In the genomic region with DNA sequence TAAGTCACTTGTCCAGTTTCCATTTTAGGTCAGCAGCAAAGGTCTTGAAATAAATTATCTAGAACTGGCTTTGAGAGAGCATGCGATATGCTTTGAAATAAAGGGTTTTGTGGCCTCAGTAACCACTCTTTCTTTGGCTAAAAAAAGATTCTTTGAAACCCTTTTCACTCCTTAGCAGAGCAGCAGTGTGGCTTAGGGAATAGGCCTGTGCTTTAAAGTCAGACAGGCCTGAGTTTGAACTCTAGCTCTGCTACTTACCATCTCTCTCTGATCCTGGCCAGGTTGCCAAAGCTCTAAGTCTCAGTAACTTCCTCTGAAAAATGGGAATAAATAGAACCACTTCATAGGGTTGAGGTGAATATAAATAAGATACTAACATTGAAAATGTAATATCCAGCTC, we compare ENCODE assay signal across 25 cellular contexts. TPM values are rescaled to one million over a fixed set of nuclear protein-coding genes. Genes with fewer than 3 reads are reported as not detected.
DNase-seq lines count a peak whose midpoint lies in the region; ATAC-seq, FAIRE-seq and TF ChIP-seq lines count a peak whose summit lies in the region.
"Had no signal": no experiment of that assay in that cellular context is flagged by ENCODE, and none has a peak within 500 bp of the region (broad histone marks: within the 10 kb centered on the region; RNA-seq: fewer than 3 reads in every experiment).

No MANE protein-coding gene starts in this region.

- intact Hi-C loops in Panc1 (cut with micrococcal nuclease; ENCODE audit: unreplicated experiment) (loop anchor here (2.0 to 10.0 kb wide), 3 partner anchors 436 to 878 kb away; no protein-coding TSS in a partner anchor), endothelial cell of umbilical vein (cut with micrococcal nuclease) (loop anchor here (2.0 to 5.0 kb wide), 2 partner anchors 228 to 875 kb away; no protein-coding TSS in a partner anchor), Calu3 (cut with micrococcal nuclease; ENCODE audit: unreplicated experiment) (loop anchor here (2.0 to 10.0 kb wide), 3 partner anchors 480 to 878 kb away; no protein-coding TSS in a partner anchor)

- no peaks in the 10 kb centered on the region for H3K4me1 Mint-ChIP-seq in Calu3 (ENCODE audit: low read depth, unreplicated experiment)

- H3K4me1 ChIP-seq in Panc1 (ENCODE audit: control insufficient read depth, insufficient read depth, low read length) (no peaks in the 10 kb centered on the region), endothelial cell of umbilical vein (ENCODE audit: control insufficient read depth, extremely low read depth, insufficient read depth, low read length) (peaks cover 3% of the 10 kb centered on the region), gastroesophageal sphincter (peaks cover 0 to 9% (median 0%) of the 10 kb centered on the region in 3 donors)

- H3K36me3 ChIP-seq in Panc1 (ENCODE audit: control insufficient read depth, insufficient read depth, low read length) (no peaks in the 10 kb centered on the region), endothelial cell of umbilical vein (ENCODE audit: control insufficient read depth in 2 of 2, extremely low read depth in 1 of 2, insufficient read depth in 2 of 2, low read length in 2 of 2) (no peaks in the 10 kb centered on the region), gastroesophageal sphincter (no peaks in the 10 kb centered on the region)
- H3K36me3 ChIP-seq: SJCRH30 had no signal

- H2AFZ ChIP-seq in endothelial cell of umbilical vein (ENCODE audit: low read depth, low read length), result peak overlapping the region; percentile 65

- dilution Hi-C loops in endothelial cell of umbilical vein (cut with MboI; ENCODE audit: extremely low pct_ligation_motif_present, low sequenced_read_pairs), result no loop called here

- H3K4me3 ChIP-seq in Panc1 (ENCODE audit: low read depth in 2 of 2, low read length in 2 of 2), result no peak overlapping the region
- no peak overlapping the region for H3K4me3 ChIP-seq in endothelial cell of umbilical vein (replicated peaks in 1 of 3; ENCODE audit: insufficient read depth in 1 of 3, low read depth in 1 of 3, low read length in 3 of 3)
- H3K4me3 ChIP-seq in gastroesophageal sphincter, result no peak overlapping the region
- H3K4me3 ChIP-seq: SJCRH30 had no signal

- H3K27me3 Mint-ChIP-seq in Calu3 (ENCODE audit: unreplicated experiment), result no peaks in the 10 kb centered on the region
- H3K27me3 Mint-ChIP-seq: IgD-negative memory B cell had no signal

- BruUV-seq in Panc1 (replicated peaks; lab: Mats Ljungman, UMichigan), result no TSS peak
- no TSS peak for BruUV-seq in endothelial cell of umbilical vein (replicated peaks; lab: Mats Ljungman, UMichigan)
- BruUV-seq in Calu3 (replicated peaks; lab: Mats Ljungman, UMichigan), result no TSS peak

- in situ Hi-C loops in Panc1 (cut with HindIII; ENCODE audit: low pct_unique_long_range_greater_than_20kb, low sequenced_read_pairs), result no loop called here

- no peaks in the 10 kb centered on the region for H3K79me2 ChIP-seq in endothelial cell of umbilical vein (ENCODE audit: control insufficient read depth, insufficient read depth, low read length)

- H3K9ac ChIP-seq in endothelial cell of umbilical vein (replicated peaks; ENCODE audit: extremely low read depth, insufficient read depth, low read length), result no peak overlapping the region

- no peak overlapping the region for H3K4me2 ChIP-seq in endothelial cell of umbilical vein (ENCODE audit: insufficient read depth, low read length)

- FAIRE-seq in endothelial cell of umbilical vein (lab: Jason Lieb, UNC), result no peak

- CTCF ChIA-PET in Panc1 (lab: Charles Lee) (interaction anchor here (0.8 to 2.7 kb wide), 2 partner anchors 20 to 481 kb away, joined by 14 to 38 read pairs; no protein-coding TSS in a partner anchor), endothelial cell of umbilical vein (lab: Charles Lee) (interaction anchor here (1.0 to 5.1 kb wide), 25 partner anchors 8 to 878 kb away, joined by 3 to 399 read pairs (median 11); partner anchors contain the start of gene QPCT), Calu3 (lab: Charles Lee) (interaction anchor here (1.8 to 2.4 kb wide), 4 partner anchors 17 to 483 kb away, joined by 6 to 49 read pairs (median 25); no protein-coding TSS in a partner anchor)

- no peak overlapping the region for H3K4me3 Mint-ChIP-seq in Calu3 (ENCODE audit: low read depth, unreplicated experiment)
- H3K4me3 Mint-ChIP-seq: IgD-negative memory B cell had no signal

- no peaks in the 10 kb centered on the region for H3K9me3 ChIP-seq in Panc1 (ENCODE audit: control insufficient read depth, insufficient read depth, low read depth, low read length)
- H3K9me3 ChIP-seq in endothelial cell of umbilical vein (replicated peaks; ENCODE audit: control insufficient read depth, insufficient read depth, low read length), result no peaks in the 10 kb centered on the region
- no peaks in the 10 kb centered on the region for H3K9me3 ChIP-seq in gastroesophageal sphincter
- H3K9me3 ChIP-seq: SJCRH30 had no signal

- no peak for TF ChIP-seq EP300 in gastroesophageal sphincter (IDR thresholded peaks at IDR 0.05)

- H4K20me1 ChIP-seq in endothelial cell of umbilical vein (replicated peaks; ENCODE audit: control insufficient read depth, extremely low read depth, insufficient read depth, low read length), result no peaks in the 10 kb centered on the region

- H3K9me1 ChIP-seq in endothelial cell of umbilical vein (replicated peaks; ENCODE audit: control insufficient read depth, extremely low read depth, insufficient read depth, low read length), result no peaks in the 10 kb centered on the region

- H3K27ac Mint-ChIP-seq in Calu3 (ENCODE audit: unreplicated experiment), result no peak overlapping the region
- H3K27ac Mint-ChIP-seq: IgD-negative memory B cell had no signal

- POLR2A ChIA-PET in Panc1 (lab: Charles Lee), result no interaction called here
- POLR2A ChIA-PET in endothelial cell of umbilical vein (lab: Charles Lee), result no interaction called here

- ATAC-seq in Panc1, result 0 out of 2 replicates have a peak, but pooled peaks have one; percentile 62
- ATAC-seq in gastroesophageal sphincter, result no peak
- ATAC-seq: HCT116, PC-3, Right ventricle myocardium inferior had no signal

- WGBS in gastroesophageal sphincter (ENCODE audit: low coverage in 1 of 2), 2 donors, result 83% methylated on average over 1 of the region's 1 CpG

- H3K27ac ChIP-seq in Panc1 (ENCODE audit: low read length) (no peak overlapping the region), endothelial cell of umbilical vein (ENCODE audit: insufficient read depth, low read depth, low read length) (no peak overlapping the region), gastroesophageal sphincter (no peak overlapping the region)
- H3K27ac ChIP-seq: SJCRH30 had no signal

- peaks cover 3% of the 10 kb centered on the region; the same call in 1 of the 2 replicates for H3K27me3 ChIP-seq in Panc1 (ENCODE audit: control insufficient read depth, insufficient read depth, low read length)
- no peaks in the 10 kb centered on the region for H3K27me3 ChIP-seq in endothelial cell of umbilical vein (ENCODE audit: control insufficient read depth in 2 of 2, insufficient read depth in 2 of 2, low read length in 2 of 2)
- H3K27me3 ChIP-seq in gastroesophageal sphincter, result no peaks in the 10 kb centered on the region
- H3K27me3 ChIP-seq: SJCRH30 had no signal

- no peak for TF ChIP-seq POLR2A in endothelial cell of umbilical vein (IDR thresholded peaks at IDR 0.05; ENCODE audit: low read depth, low read length)
- TF ChIP-seq POLR2A in gastroesophageal sphincter (IDR thresholded peaks at IDR 0.05), result no peak

- H3K9me3 Mint-ChIP-seq in Calu3 (ENCODE audit: low read depth, unreplicated experiment), result no peaks in the 10 kb centered on the region

- no peaks in the 10 kb centered on the region for H3K36me3 Mint-ChIP-seq in Calu3 (ENCODE audit: insufficient read depth, unreplicated experiment)
- H3K36me3 Mint-ChIP-seq: IgD-negative memory B cell had no signal

- peak; percentile 20 for DNase-seq in activated CD8-positive, alpha-beta memory T cell treated with anti-CD3 and anti-CD28 coated beads, Interleukin-2, amount 50 U/mL, for 48 hours
- DNase-seq in activated CD8-positive, alpha-beta memory T cell treated with anti-CD3 and anti-CD28 coated beads, Interleukin-2, amount 50 U/mL, for 4 hours, result no peak
- DNase-seq in Panc1 (ENCODE audit: low read depth, low spot score), result no peak
- DNase-seq in endothelial cell of umbilical vein (ENCODE audit: low read depth, low spot score), result no peak
- no peak for DNase-seq in NCI-H748 treated with DMSO at 0.1 percent for 48 hours (lab: John Stamatoyannopoulos, UW)
- DNase-seq in T1000 (lab: John Stamatoyannopoulos, UW), result no peak
- DNase-seq in Calu3, result no peak
- DNase-seq: 8988T, ACHN, DMS153, DND-41, NCI-H1092 treated with DMSO at 0.1 percent for 48 hours, NCI-H1436, NCI-H187, NCI-H2081 treated with DMSO at 0.1 percent for 48 hours, NCI-H2171, NCI-H345, NCI-H510A treated with DMSO at 0.1 percent for 48 hours, PC-3 had no signal

- TF ChIP-seq CTCF in Panc1 (IDR thresholded peaks at IDR 0.05) (no peak), endothelial cell of umbilical vein (IDR thresholded peaks at IDR 0.05; ENCODE audit: extremely low read depth in 1 of 2, insufficient read depth in 1 of 2, low read depth in 1 of 2, low read length in 2 of 2) (no peak), gastroesophageal sphincter (IDR thresholded peaks at IDR 0.05) (no peak), Calu3 (IDR thresholded peaks at IDR 0.05; ENCODE audit: unreplicated experiment) (no peak)

TF ChIP-seq in endothelial cell of umbilical vein, 7 proteins besides CTCF, POLR2A, EP300 and RAD21 (continues in another document):
- TF ChIP-seq POLR2AphosphoS5 (IDR thresholded peaks at IDR 0.05; ENCODE audit: insufficient read depth, low read depth, low read length), result no peak
- no peak for TF ChIP-seq JUN (IDR thresholded peaks at IDR 0.05; ENCODE audit: borderline replicate concordance, insufficient read depth, insufficient read length, low read depth)
- TF ChIP-seq FOS (IDR thresholded peaks at IDR 0.05; ENCODE audit: borderline replicate concordance, insufficient read depth, low read length), result no peak
- no peak for TF ChIP-seq MYC (IDR thresholded peaks at IDR 0.05; ENCODE audit: low read depth, low read length)
- no peak for TF ChIP-seq EZH2 (IDR thresholded peaks at IDR 0.05; ENCODE audit: borderline replicate concordance, low read depth, low read length, severe bottlenecking)

RNA-seq across cellular contexts. Expression of gene QPCT, which starts 52.7 kb away (rescaled TPM):
- total RNA-seq in Panc1 (2021; ENCODE audit: unreplicated experiment) (2.3 TPM), endothelial cell of umbilical vein (12.8 and 14.3 TPM in 2 replicates), gastroesophageal sphincter (1 to 10 TPM; 1.5 to 5.2 (median 2.6) TPM), Calu3 (2022) (7.4 and 8.9 TPM in 2 replicates)
- 2.2 TPM for polyA plus RNA-seq in Panc1 (2012; ENCODE audit: insufficient read length)
- 17.2 and 20.6 TPM in 2 replicates for polyA plus RNA-seq in endothelial cell of umbilical vein
- 15.0 and 15.4 TPM in 2 replicates for polyA plus RNA-seq in endothelial cell of umbilical vein (2011; cell fraction: cytosol; rRNA removed)
- polyA plus RNA-seq in endothelial cell of umbilical vein (2011; cell fraction: nucleus; rRNA removed), result 8.5 TPM in 2 replicates
- polyA plus RNA-seq in endothelial cell of umbilical vein (2012), result 10.8 and 21.0 TPM in 2 replicates
- polyA minus RNA-seq in endothelial cell of umbilical vein, result 20.2 and 26.9 TPM in 2 replicates
- polyA minus RNA-seq in endothelial cell of umbilical vein (2011; cell fraction: cytosol; rRNA and poly(A)+ RNA removed), result not detected
- polyA minus RNA-seq in endothelial cell of umbilical vein (2011; cell fraction: nucleus; rRNA and poly(A)+ RNA removed), result 6.6 and 6.9 TPM in 2 replicates
- total RNA-seq: H4, PC-3 had no signal
